ENCODE assay signal across 18 cellular contexts in genomic region chr2:229141626-229142025, GRCh38.
DNase-seq lines count a peak whose midpoint lies in the region; ATAC-seq and TF ChIP-seq lines count a peak whose summit lies in the region.
"Had no signal": no experiment of that assay in that cellular context is flagged by ENCODE, and none has a peak within 500 bp of the region (broad histone marks: within the 10 kb centered on the region; RNA-seq: fewer than 3 reads in every experiment).

No MANE protein-coding gene starts in this region.

- TF ChIP-seq CTCF in A673 (conservative IDR thresholded peaks at IDR 0.05; ENCODE audit: low read depth, low read length) (no peak), foreskin keratinocyte (conservative IDR thresholded peaks at IDR 0.05) (no peak)

- intact Hi-C loops in A673 (cut with micrococcal nuclease; ENCODE audit: unreplicated experiment) = no loop called here

- no peak overlapping the region for H3K9ac ChIP-seq in neuronal stem cell (ENCODE audit: low read depth, low read length, poor library complexity)

- POLR2A ChIA-PET in A673 (lab: Charles Lee; ENCODE audit: low non-redundant PET) = no interaction called here

- H3K36me3 ChIP-seq in A673 (ENCODE audit: insufficient read depth, low read length, poor library complexity, severe bottlenecking) (no peaks in the 10 kb centered on the region), neuronal stem cell (replicated peaks in 1 of 2; ENCODE audit: control insufficient read depth in 2 of 2, insufficient read depth in 2 of 2, low read length in 2 of 2) (no peaks in the 10 kb centered on the region)
- H3K36me3 ChIP-seq: esophagus muscularis mucosa, neutrophil had no signal

- ATAC-seq in foreskin keratinocyte (peak; percentile 93), GM18909 (IDR thresholded peaks at IDR 0.05; ENCODE audit: poor library complexity, unreplicated experiment) (no peak), GM21526 (IDR thresholded peaks at IDR 0.05; ENCODE audit: low FRiP score, unreplicated experiment) (no peak)
- ATAC-seq: activated T-cell treated with anti-CD3 and anti-CD28 coated beads, Interleukin-2, amount 50 U/mL, for 4 hours had no signal

- no peak overlapping the region for H4K8ac ChIP-seq in neuronal stem cell (ENCODE audit: low read depth, low read length)

- DNase-seq in A673 (ENCODE audit: low spot score) = peak; percentile 37
- DNase-seq in HS-5 (ENCODE audit: low read depth) = peak; percentile 68
- DNase-seq in amniotic epithelial cell (ENCODE audit: low read depth) = peak; percentile 64
- peak; percentile 50 to 71 for DNase-seq in foreskin keratinocyte
- no peak for DNase-seq in neuronal stem cell (ENCODE audit: low spot score)
- no peak for DNase-seq in HPDE6-E6E7 (ENCODE audit: extremely low spot score)
- DNase-seq: activated CD4-positive, alpha-beta T cell treated with anti-CD3 and anti-CD28 coated beads for 48 hours; activated T-cell treated with anti-CD3 and anti-CD28 coated beads, Interleukin-2, amount 50 U/mL, for 4 hours; cortex of kidney; NCI-H2081 treated with DMSO at 0.1 percent for 48 hours; NCI-H748 treated with DMSO at 0.1 percent for 48 hours; SHP77; T1000 had no signal

- no peak overlapping the region for H3K4ac ChIP-seq in neuronal stem cell (ENCODE audit: low read length)

- H3K79me1 ChIP-seq in neuronal stem cell (ENCODE audit: low read depth, low read length) = no peaks in the 10 kb centered on the region

- no peak overlapping the region for H2BK120ac ChIP-seq in neuronal stem cell (ENCODE audit: low read depth, low read length)

- no peak overlapping the region for H4K91ac ChIP-seq in neuronal stem cell (ENCODE audit: low read depth, low read length, poor library complexity)

- no peak overlapping the region for H3K18ac ChIP-seq in neuronal stem cell (ENCODE audit: low read length)

- no peak overlapping the region for H2BK5ac ChIP-seq in neuronal stem cell (ENCODE audit: low read length)

- WGBS in neuronal stem cell (ENCODE audit: extremely low coverage in 2 of 2, insufficient read length in 2 of 2, insufficient replicate concordance in 1 of 2), 2 donors = no CpG with 5 or more reads among the region's 2 CpGs

- H3K23ac ChIP-seq in neuronal stem cell (ENCODE audit: low read depth, low read length, poor library complexity) = no peak overlapping the region

- no peak overlapping the region for H2BK15ac ChIP-seq in neuronal stem cell (ENCODE audit: low read length)

- no peak overlapping the region for H2AFZ ChIP-seq in neuronal stem cell (ENCODE audit: low read length)

- H3K4me3 ChIP-seq in A673 (ENCODE audit: low read depth, low read length, poor library complexity, severe bottlenecking) (no peak overlapping the region), neuronal stem cell (ENCODE audit: low read length in 2 of 2) (no peak overlapping the region)
- H3K4me3 ChIP-seq: esophagus muscularis mucosa, lung had no signal

- H3K4me2 ChIP-seq in neuronal stem cell (ENCODE audit: insufficient read depth, low read length, poor library complexity, severe bottlenecking) = no peak overlapping the region

- H3K27ac ChIP-seq in A673 (ENCODE audit: low read depth, low read length, poor library complexity, severe bottlenecking) (no peak overlapping the region), foreskin keratinocyte (no peak overlapping the region), neuronal stem cell (replicated peaks; ENCODE audit: low read length) (no peak overlapping the region)
- H3K27ac ChIP-seq: esophagus muscularis mucosa, neutrophil had no signal

- H3K4me1 ChIP-seq in A673 (ENCODE audit: insufficient read depth, low read length, poor library complexity, severe bottlenecking) (no peaks in the 10 kb centered on the region), foreskin keratinocyte (peaks cover 3% of the 10 kb centered on the region), neuronal stem cell (ENCODE audit: control insufficient read depth in 2 of 2, insufficient read depth in 1 of 2, low read depth in 1 of 2, low read length in 2 of 2) (no peaks in the 10 kb centered on the region)

- no peak overlapping the region for H2BK12ac ChIP-seq in neuronal stem cell (ENCODE audit: low read length)

- BruUV-seq in A673 (replicated peaks; lab: Mats Ljungman, UMichigan) = no TSS peak

- H3K14ac ChIP-seq in neuronal stem cell (ENCODE audit: low read length) = no peak overlapping the region

- no peak overlapping the region for H2AK5ac ChIP-seq in neuronal stem cell (ENCODE audit: low read depth, low read length)

- H3K9me3 ChIP-seq in A673 (ENCODE audit: low read depth, low read length, poor library complexity, severe bottlenecking) (peaks cover 2% of the 10 kb centered on the region), neuronal stem cell (replicated peaks in 1 of 2; ENCODE audit: control insufficient read depth in 2 of 2, insufficient read depth in 1 of 2, low read depth in 1 of 2, low read length in 2 of 2) (no peaks in the 10 kb centered on the region)
- H3K9me3 ChIP-seq: neutrophil had no signal

- H3K27me3 ChIP-seq in A673 (replicated peaks; ENCODE audit: insufficient read depth, low read depth, low read length, poor library complexity) (no peaks in the 10 kb centered on the region), foreskin keratinocyte (no peaks in the 10 kb centered on the region), neuronal stem cell (ENCODE audit: control insufficient read depth in 3 of 3, insufficient read depth in 3 of 3, low read depth in 1 of 3, low read length in 3 of 3) (no peaks in the 10 kb centered on the region)
- H3K27me3 ChIP-seq: esophagus muscularis mucosa, neutrophil had no signal

- CTCF ChIA-PET in A673 (lab: Charles Lee) = no interaction called here

Comparison
In these comparisons a context has a peak if more than half of its experiments do, and no peak if none do; other contexts are left out.
1. DNase-seq: peak in A673 (single experiment), HS-5 (single experiment), amniotic epithelial cell (single experiment) and foreskin keratinocyte (2 of 2); none in neuronal stem cell (single experiment) and HPDE6-E6E7 (single experiment).